ENCODE assay signal across 8 cellular contexts in genomic region chr12:111451649-111452129, GRCh38. TPM values are rescaled to one million over a fixed set of nuclear protein-coding genes. Genes with fewer than 3 reads are reported as not detected.
DNase-seq lines count a peak whose midpoint lies in the region; ATAC-seq and TF ChIP-seq lines count a peak whose summit lies in the region.

No MANE protein-coding gene starts in this region.

- H3K9me3 ChIP-seq in PC-9 (ENCODE audit: insufficient read depth, low read depth) (no peaks in the 10 kb centered on the region), mesenchymal stem cell (ENCODE audit: control insufficient read depth, low read length) (no peaks in the 10 kb centered on the region)

- CTCF ChIA-PET in PC-9 (lab: Charles Lee), result interaction anchor here (0.6 to 2.1 kb wide), 6 partner anchors 29 to 540 kb away, joined by 3 to 20 read pairs (median 3); no protein-coding TSS in a partner anchor

- POLR2A ChIA-PET in PC-9 (lab: Charles Lee; ENCODE audit: unreplicated experiment), result no interaction called here

- no peak overlapping the region for H3K4ac ChIP-seq in mesenchymal stem cell (ENCODE audit: low read depth in 1 of 2, low read length in 2 of 2)

- H3K4me2 ChIP-seq in PC-9 (no peak overlapping the region), mesenchymal stem cell (ENCODE audit: low read length, poor library complexity, severe bottlenecking) (no peak overlapping the region)

- H3K27me3 ChIP-seq in PC-9 (ENCODE audit: insufficient read depth, low read depth) (no peaks in the 10 kb centered on the region), mesenchymal stem cell (ENCODE audit: control insufficient read depth in 1 of 2, insufficient read depth in 1 of 2, low read length in 2 of 2) (no peaks in the 10 kb centered on the region)

- H4K8ac ChIP-seq in mesenchymal stem cell (ENCODE audit: low read length), result no peak overlapping the region

- no peak overlapping the region for H2AK5ac ChIP-seq in mesenchymal stem cell (ENCODE audit: low read length, severe bottlenecking)

- peaks cover 29% of the 10 kb centered on the region for H4K20me1 ChIP-seq in PC-9 (ENCODE audit: insufficient read depth)

- no peaks in the 10 kb centered on the region for H3K79me2 ChIP-seq in PC-9 (ENCODE audit: low read depth)

- H3K4me3 ChIP-seq in PC-9 (no peak overlapping the region), choroid plexus epithelial cell (ENCODE audit: low read depth, low read length) (no peak overlapping the region), mesenchymal stem cell (ENCODE audit: insufficient read depth in 1 of 2, low read depth in 1 of 2, low read length in 2 of 2) (no peak overlapping the region)

- peak overlapping the region; percentile 35 for H3K9ac ChIP-seq in mesenchymal stem cell (ENCODE audit: low read length)

- H3K14ac ChIP-seq in mesenchymal stem cell (ENCODE audit: low read length in 2 of 2), result no peak overlapping the region

- ATAC-seq in HG03045 (IDR thresholded peaks at IDR 0.05; ENCODE audit: unreplicated experiment), result no peak
- no peak for ATAC-seq in GM21381 (IDR thresholded peaks at IDR 0.05; ENCODE audit: unreplicated experiment)
- ATAC-seq in HG03342 (IDR thresholded peaks at IDR 0.05; ENCODE audit: unreplicated experiment), result no peak

- intact Hi-C loops in PC-9 (cut with micrococcal nuclease; ENCODE audit: unreplicated experiment), result loop anchor here (1.0 to 2.0 kb wide), 3 partner anchors 49 to 121 kb away; no protein-coding TSS in a partner anchor

- peak; percentile 73 for TF ChIP-seq RAD21 in Ishikawa (IDR thresholded peaks at IDR 0.05; ENCODE audit: low read depth)

- BruUV-seq in PC-9 (replicated peaks; lab: Mats Ljungman, UMichigan), result no TSS peak

- H2BK12ac ChIP-seq in mesenchymal stem cell (ENCODE audit: low read length in 2 of 2), result no peak overlapping the region

- H3F3A ChIP-seq in PC-9 (ENCODE audit: insufficient read depth, low read depth), result peaks cover 63% of the 10 kb centered on the region

- H3K27ac ChIP-seq in PC-9 (no peak overlapping the region), mesenchymal stem cell (ENCODE audit: low read length, poor library complexity, severe bottlenecking) (peak overlapping the region; percentile 60)

- H3K4me1 ChIP-seq in PC-9 (replicated peaks; ENCODE audit: insufficient read depth) (no peaks in the 10 kb centered on the region), mesenchymal stem cell (ENCODE audit: control insufficient read depth, insufficient read depth, low read depth, low read length) (peaks cover 32% of the 10 kb centered on the region)

- DNase-seq in DMS53 (lab: John Stamatoyannopoulos, UW) (peak; percentile 78), PC-9 (no peak), choroid plexus epithelial cell (ENCODE audit: low read depth) (peak; percentile 70), mesenchymal stem cell (peak; percentile 71)

- H3K36me3 ChIP-seq in PC-9 (ENCODE audit: low read depth) (peaks cover 30% of the 10 kb centered on the region), mesenchymal stem cell (ENCODE audit: control insufficient read depth in 1 of 2, insufficient read depth in 2 of 2, low read depth in 1 of 2, low read length in 2 of 2) (peaks cover 52 to 98% of the 10 kb centered on the region in 2 experiments)

- no peaks in the 10 kb centered on the region for H3K9me2 ChIP-seq in PC-9 (ENCODE audit: insufficient read depth)

- H3K23ac ChIP-seq in mesenchymal stem cell (ENCODE audit: low read length in 2 of 2), result no peak overlapping the region

- H4K91ac ChIP-seq in mesenchymal stem cell (ENCODE audit: low read length), result no peak overlapping the region

- H2BK5ac ChIP-seq in mesenchymal stem cell (ENCODE audit: low read depth, low read length, poor library complexity, severe bottlenecking), result no peak overlapping the region

- H3K79me1 ChIP-seq in mesenchymal stem cell (replicated peaks; ENCODE audit: low read length, poor library complexity, severe bottlenecking), result peaks cover 1% of the 10 kb centered on the region

- H2AFZ ChIP-seq in PC-9 (no peak overlapping the region), mesenchymal stem cell (ENCODE audit: low read depth, low read length) (no peak overlapping the region)

- TF ChIP-seq EP300 in Ishikawa (IDR thresholded peaks at IDR 0.05; ENCODE audit: borderline replicate concordance), result no peak

- WGBS in mesenchymal stem cell, result 47% methylated on average over 5 of the region's 6 CpGs

- TF ChIP-seq CTCF in PC-9 (conservative IDR thresholded peaks at IDR 0.05), result peak; percentile 93
- TF ChIP-seq CTCF in choroid plexus epithelial cell (conservative IDR thresholded peaks at IDR 0.05; ENCODE audit: low read depth, low read length), result peak; percentile 76

- H2BK120ac ChIP-seq in mesenchymal stem cell (ENCODE audit: low read depth, low read length), result no peak overlapping the region

- H3K18ac ChIP-seq in mesenchymal stem cell (ENCODE audit: low read depth in 1 of 2, low read length in 2 of 2), result no peak overlapping the region

- H2BK15ac ChIP-seq in mesenchymal stem cell (ENCODE audit: low read depth, poor library complexity, severe bottlenecking), result no peak overlapping the region

TF ChIP-seq in Ishikawa, 13 proteins besides CTCF, POLR2A, EP300 and RAD21:
- TF ChIP-seq REST (IDR thresholded peaks at IDR 0.05; ENCODE audit: low read depth) (no peak), ZBTB7A (IDR thresholded peaks at IDR 0.05; ENCODE audit: low read depth) (no peak), MAX (IDR thresholded peaks at IDR 0.05) (no peak), TAF1 (IDR thresholded peaks at IDR 0.05; ENCODE audit: low read depth) (no peak), CEBPB (IDR thresholded peaks at IDR 0.05) (no peak), CREB1 (IDR thresholded peaks at IDR 0.05; ENCODE audit: low read depth) (no peak), NFIC (IDR thresholded peaks at IDR 0.05) (no peak), TCF12 (IDR thresholded peaks at IDR 0.05; ENCODE audit: low read depth) (no peak)

RNA-seq across cellular contexts. Expression of gene SH2B3, which starts 46.0 kb away (rescaled TPM):
- total RNA-seq in PC-9 (2021), result 4.8 and 6.5 TPM in 2 replicates
- 50.8 TPM for polyA plus RNA-seq in mesenchymal stem cell (2013, experiment 1 of 2)
- polyA plus RNA-seq in mesenchymal stem cell (2013, experiment 2 of 2), result 50.3 TPM

Comparison
In these comparisons a context has a peak if more than half of its experiments do, and no peak if none do; other contexts are left out.
1. DNase-seq: peak in DMS53 (single experiment), choroid plexus epithelial cell (single experiment) and mesenchymal stem cell (single experiment); none in PC-9 (0 of 2).